16 cellular contexts compared by ENCODE assay signal in genomic region chr3:153911111-153911510, GRCh38.
A peak's percentile ranks its signal among the peaks of the same experiment; 100 is the strongest.
DNase-seq lines count a peak whose midpoint lies in the region; ATAC-seq and TF ChIP-seq lines count a peak whose summit lies in the region.
"Had no signal": no experiment of that assay in that cellular context is flagged by ENCODE, and none has a peak within 500 bp of the region (broad histone marks: within the 10 kb centered on the region; RNA-seq: fewer than 3 reads in every experiment).

No MANE protein-coding gene starts in this region.

- H3K4me2 ChIP-seq in parathyroid adenoma (ENCODE audit: low read length), result peak overlapping the region; percentile 23
- H3K4me2 ChIP-seq: BLaER1 treated with 17β-estradiol and CSF1 and Interleukin-3, amounts not matched to agents 10 nM and 100 nM had no signal

- intact Hi-C loops in ascending aorta (cut with DNase I), result no loop called here

- no peak overlapping the region for H3K4me3 ChIP-seq in adipocyte (ENCODE audit: low read length)
- peak overlapping the region; percentile 10 for H3K4me3 ChIP-seq in parathyroid adenoma (ENCODE audit: low read depth, low read length)
- no peak overlapping the region for H3K4me3 ChIP-seq in ascending aorta
- H3K4me3 ChIP-seq: BLaER1 treated with 17β-estradiol and CSF1 and Interleukin-3, amounts not matched to agents 10 nM and 100 nM; GM12878; GM23248 had no signal

- no peak for TF ChIP-seq CTCF in parathyroid adenoma (IDR thresholded peaks at IDR 0.05)
- no peak for TF ChIP-seq CTCF in ascending aorta (IDR thresholded peaks at IDR 0.05)

- H3K36me3 ChIP-seq in adipocyte (ENCODE audit: control insufficient read depth, insufficient read depth, low read length, severe bottlenecking), result no peaks in the 10 kb centered on the region
- no peaks in the 10 kb centered on the region for H3K36me3 ChIP-seq in parathyroid adenoma (ENCODE audit: control insufficient read depth, insufficient read depth, low read length)
- no peaks in the 10 kb centered on the region for H3K36me3 ChIP-seq in ascending aorta
- H3K36me3 ChIP-seq: BLaER1 treated with 17β-estradiol and CSF1 and Interleukin-3, amounts not matched to agents 10 nM and 100 nM had no signal

- H3K9me3 ChIP-seq in adipocyte (ENCODE audit: control insufficient read depth, low read length) (no peaks in the 10 kb centered on the region), parathyroid adenoma (ENCODE audit: control insufficient read depth, low read length) (no peaks in the 10 kb centered on the region), ascending aorta (no peaks in the 10 kb centered on the region)
- H3K9me3 ChIP-seq: BLaER1 treated with 17β-estradiol and CSF1 and Interleukin-3, amounts not matched to agents 10 nM and 100 nM had no signal

- in situ Hi-C loops in Caki2 (cut with HindIII; ENCODE audit: low pct_unique_long_range_greater_than_20kb, low sequenced_read_pairs), result no loop called here

- H3K4me1 ChIP-seq in adipocyte (ENCODE audit: control insufficient read depth, insufficient read depth, low read length) (no peaks in the 10 kb centered on the region), parathyroid adenoma (no peaks in the 10 kb centered on the region), ascending aorta (no peaks in the 10 kb centered on the region)
- H3K4me1 ChIP-seq: BLaER1 treated with 17β-estradiol and CSF1 and Interleukin-3, amounts not matched to agents 10 nM and 100 nM had no signal

- no peak overlapping the region for H3K27ac ChIP-seq in parathyroid adenoma
- no peak overlapping the region for H3K27ac ChIP-seq in ascending aorta
- H3K27ac ChIP-seq: BLaER1 treated with 17β-estradiol and CSF1 and Interleukin-3, amounts not matched to agents 10 nM and 100 nM; GM23248 had no signal

- ATAC-seq in HG03520 (IDR thresholded peaks at IDR 0.05; ENCODE audit: unreplicated experiment), result no peak
- ATAC-seq: GM12878, HCT116 had no signal

- no peak overlapping the region for H2AFZ ChIP-seq in parathyroid adenoma
- H2AFZ ChIP-seq: GM23248 had no signal

- H3K9ac ChIP-seq in adipocyte (ENCODE audit: low read length) (no peak overlapping the region), parathyroid adenoma (no peak overlapping the region)
- H3K9ac ChIP-seq: BLaER1 treated with 17β-estradiol and CSF1 and Interleukin-3, amounts not matched to agents 10 nM and 100 nM; GM23248 had no signal

- H3K27me3 ChIP-seq in adipocyte (replicated peaks; ENCODE audit: control insufficient read depth, insufficient read depth, low read length) (no peaks in the 10 kb centered on the region), parathyroid adenoma (ENCODE audit: control insufficient read depth, insufficient read depth, low read length) (no peaks in the 10 kb centered on the region), ascending aorta (no peaks in the 10 kb centered on the region)
- H3K27me3 ChIP-seq: BLaER1 treated with 17β-estradiol and CSF1 and Interleukin-3, amounts not matched to agents 10 nM and 100 nM had no signal

- DNase-seq in Caki2 (ENCODE audit: low read depth) (peak; percentile 26), adipocyte (ENCODE audit: low read depth) (peak; percentile 31), left kidney (ENCODE audit: low read depth, low spot score) (peak; percentile 25), ascending aorta (ENCODE audit: low spot score in 2 of 2) (no peak), T-helper 1 cell (no peak)
- no peak for DNase-seq in stimulated activated CD4-positive, alpha-beta T cell treated with anti-CD3 and anti-CD28 coated beads, Interleukin-4, amount 100 ng/mL, for 24 hours
- DNase-seq: ACHN; Calu3; CD4-positive, CD25-positive, alpha-beta regulatory T cell; DMS79; GM23248 had no signal

- no peaks in the 10 kb centered on the region for H3K79me2 ChIP-seq in parathyroid adenoma

Comparison
In these comparisons a context has a peak if more than half of its experiments do, and no peak if none do; other contexts are left out.
1. DNase-seq: peak in Caki2 (single experiment), adipocyte (single experiment) and left kidney (single experiment); none in ascending aorta (0 of 2), stimulated activated CD4-positive, alpha-beta T cell treated with anti-CD3 and anti-CD28 coated beads, Interleukin-4, amount 100 ng/mL, for 24 hours (single experiment) and T-helper 1 cell (0 of 5).